Comparison of ENCODE assay signal across 24 cellular contexts in genomic region chr4:153294631-153295030, GRCh38. TPM values are rescaled to one million over a fixed set of nuclear protein-coding genes. Genes with fewer than 3 reads are reported as not detected.
DNase-seq lines count a peak whose midpoint lies in the region; ATAC-seq and TF ChIP-seq lines count a peak whose summit lies in the region.
"Had no signal": no experiment of that assay in that cellular context is flagged by ENCODE, and none has a peak within 500 bp of the region (broad histone marks: within the 10 kb centered on the region; RNA-seq: fewer than 3 reads in every experiment).

No MANE protein-coding gene starts in this region.

- TF ChIP-seq CTCF in Calu3 (IDR thresholded peaks at IDR 0.05; ENCODE audit: unreplicated experiment) (no peak), nephron progenitor cell (IDR thresholded peaks at IDR 0.05) (no peak)

- CTCF ChIA-PET in Calu3 (lab: Charles Lee), result interaction anchor here (1.2 kb wide), 1 partner anchor 170 kb away, joined by 3 read pairs; no protein-coding TSS in a partner anchor

- intact Hi-C loops in Calu3 (cut with micrococcal nuclease; ENCODE audit: unreplicated experiment), result no loop called here

- H3K4me3 ChIP-seq in esophagus (ENCODE audit: low read depth in 1 of 2, low read length in 2 of 2), result no peak overlapping the region
- H3K4me3 ChIP-seq: gastrocnemius medialis, thyroid gland had no signal

- H3K36me3 ChIP-seq in esophagus (ENCODE audit: control insufficient read depth in 2 of 2, insufficient read depth in 2 of 2, low read length in 1 of 2), result peaks cover 0 to 3% of the 10 kb centered on the region in 2 donors

- peaks cover 0 to 8% of the 10 kb centered on the region in 2 donors for H3K4me1 ChIP-seq in esophagus (ENCODE audit: control insufficient read depth in 2 of 2, insufficient read depth in 2 of 2, low read length in 1 of 2)
- H3K4me1 ChIP-seq: gastrocnemius medialis had no signal

- H3K36me3 Mint-ChIP-seq in Calu3 (ENCODE audit: insufficient read depth, unreplicated experiment) (peaks cover 10% of the 10 kb centered on the region), nephron progenitor cell (ENCODE audit: low read depth) (peaks cover 90% of the 10 kb centered on the region)
- H3K36me3 Mint-ChIP-seq in activated naive CD4-positive, alpha-beta T cell treated with anti-CD3 and anti-CD28 coated beads, Interleukin-2, amount 50 U/mL, for 72 hours, result peaks cover 4% of the 10 kb centered on the region in 2 donors
- H3K36me3 Mint-ChIP-seq: natural killer cell treated with Interleukin-12 subunit alpha and Interleukin-12 subunit beta and Interleukin-15 and Interleukin-18, amount 100 ng/mL, for 72 hours had no signal

- 50 to 74% methylated on average over 1 of the region's 1 CpG for WGBS in esophagus, 2 donors

- H3K27ac Mint-ChIP-seq in Calu3 (ENCODE audit: unreplicated experiment) (no peak overlapping the region), nephron progenitor cell (peak overlapping the region; percentile 19)
- H3K27ac Mint-ChIP-seq in activated naive CD4-positive, alpha-beta T cell treated with anti-CD3 and anti-CD28 coated beads, Interleukin-2, amount 50 U/mL, for 72 hours, result no peak overlapping the region
- H3K27ac Mint-ChIP-seq: activated T-helper 2 cell treated with anti-CD3 and anti-CD28 coated beads, Interferon-gamma antibody, Interleukin-2, Interleukin-4, amounts not matched to agents 10 μg/mL and 5 μg/mL and 100 μg/mL, durations not matched to agents 14 hours and 24 hours and 36 hours; natural killer cell treated with Interleukin-12 subunit alpha and Interleukin-12 subunit beta and Interleukin-15 and Interleukin-18, amount 100 ng/mL, for 72 hours had no signal

- DNase-seq in Calu3 (peak; percentile 33), NCI-H1048 (lab: John Stamatoyannopoulos, UW) (peak; percentile 37), nephron progenitor cell (no peak), NCI-H1105 (lab: John Stamatoyannopoulos, UW) (no peak), cerebellar cortex (ENCODE audit: low spot score) (no peak)
- DNase-seq in activated naive CD4-positive, alpha-beta T cell treated with anti-CD3 and anti-CD28 coated beads, Interleukin-2, amount 50 U/mL, for 72 hours (ENCODE audit: low spot score in 2 of 2), result no peak
- DNase-seq: ACHN; activated CD4-positive, alpha-beta T cell treated with anti-CD3 and anti-CD28 coated beads for 4 hours; cortex of kidney; DND-41; gastrocnemius medialis; NCI-H1694; NCI-H774; Right ventricle myocardium superior; small intestine; stimulated activated CD4-positive, alpha-beta T cell treated with anti-CD3 and anti-CD28 coated beads, Interleukin-2, amount 100 ng/mL, for 48 hours; stimulated activated naive CD4-positive, alpha-beta T cell treated with Interleukin-2 at 50 U/mL for 16 hours; thyroid gland had no signal

- H3K27me3 Mint-ChIP-seq in Calu3 (ENCODE audit: unreplicated experiment) (no peaks in the 10 kb centered on the region), nephron progenitor cell (ENCODE audit: low read depth, poor library complexity) (no peaks in the 10 kb centered on the region)
- H3K27me3 Mint-ChIP-seq: memory B cell had no signal

- H3K9me3 ChIP-seq in esophagus (ENCODE audit: control insufficient read depth in 2 of 2, insufficient read depth in 1 of 2, low read depth in 1 of 2, low read length in 1 of 2), result peaks cover 0 to 2% of the 10 kb centered on the region in 2 donors
- H3K9me3 ChIP-seq: gastrocnemius medialis, thyroid gland had no signal

- TF ChIP-seq POLR2A in GM18505 (IDR thresholded peaks at IDR 0.05; ENCODE audit: borderline replicate concordance, extremely low read depth, insufficient read depth, insufficient read length), result no peak

- no TSS peak for BruUV-seq in Calu3 (replicated peaks; lab: Mats Ljungman, UMichigan)

- ATAC-seq in activated naive CD4-positive, alpha-beta T cell treated with anti-CD3 and anti-CD28 coated beads, Interleukin-2, amount 50 U/mL, for 72 hours, result no peak
- no peak for ATAC-seq in GM18505 (IDR thresholded peaks at IDR 0.05; ENCODE audit: unreplicated experiment)
- ATAC-seq: gastrocnemius medialis; HepG2; natural killer cell treated with Interleukin-12 subunit alpha and Interleukin-12 subunit beta and Interleukin-15 and Interleukin-18, amount 100 ng/mL, for 72 hours had no signal

- H3K27ac ChIP-seq in esophagus (ENCODE audit: low read depth in 2 of 2, low read length in 1 of 2), result peak overlapping the region; percentile 32 to 81
- H3K27ac ChIP-seq: gastrocnemius medialis had no signal

- H3K4me3 Mint-ChIP-seq in Calu3 (ENCODE audit: low read depth, unreplicated experiment) (no peak overlapping the region), nephron progenitor cell (no peak overlapping the region)
- H3K4me3 Mint-ChIP-seq: memory B cell; natural killer cell treated with Interleukin-12 subunit alpha and Interleukin-12 subunit beta and Interleukin-15 and Interleukin-18, amount 100 ng/mL, for 72 hours had no signal

- H3K9me3 Mint-ChIP-seq in Calu3 (ENCODE audit: low read depth, unreplicated experiment) (peaks cover 2% of the 10 kb centered on the region), nephron progenitor cell (peaks cover 22% of the 10 kb centered on the region)
- H3K9me3 Mint-ChIP-seq in activated naive CD4-positive, alpha-beta T cell treated with anti-CD3 and anti-CD28 coated beads, Interleukin-2, amount 50 U/mL, for 72 hours, result peaks cover 3 to 4% of the 10 kb centered on the region in 2 donors

- H3K4me1 Mint-ChIP-seq in Calu3 (ENCODE audit: low read depth, unreplicated experiment), result peaks cover 8% of the 10 kb centered on the region
- H3K4me1 Mint-ChIP-seq in nephron progenitor cell, result peaks cover 25% of the 10 kb centered on the region
- H3K4me1 Mint-ChIP-seq: memory B cell had no signal

- H3K27me3 ChIP-seq in esophagus (ENCODE audit: control insufficient read depth in 1 of 2, insufficient read depth in 2 of 2, low read length in 2 of 2), result no peaks in the 10 kb centered on the region
- H3K27me3 ChIP-seq: gastrocnemius medialis, thyroid gland had no signal

RNA-seq across cellular contexts. Expression of gene MND1, which starts 49.9 kb away (rescaled TPM):
- total RNA-seq in Calu3 (2022), result 12.6 and 13.1 TPM in 2 replicates
- 1 to 10 TPM; 3.4 to 4.6 TPM for polyA plus RNA-seq in esophagus
- 10 to 100 TPM; 27.9 to 31.1 TPM for total RNA-seq in activated naive CD4-positive, alpha-beta T cell treated with anti-CD3 and anti-CD28 coated beads, Interleukin-2, amount 50 U/mL, for 72 hours

Comparison
In these comparisons a context has a peak if more than half of its experiments do, and no peak if none do; other contexts are left out.
1. DNase-seq: peak in Calu3 (single experiment) and NCI-H1048 (single experiment); none in nephron progenitor cell (single experiment), activated naive CD4-positive, alpha-beta T cell treated with anti-CD3 and anti-CD28 coated beads, Interleukin-2, amount 50 U/mL, for 72 hours (0 of 2), NCI-H1105 (single experiment) and cerebellar cortex (single experiment).